Comparison of ENCODE assay signal across 25 cellular contexts in genomic region chr11:21641839-21642238, GRCh38.
"Had no signal": no experiment of that assay in that cellular context is flagged by ENCODE, and none has a peak within 500 bp of the region (broad histone marks: within the 10 kb centered on the region; RNA-seq: fewer than 3 reads in every experiment).

No MANE protein-coding gene starts in this region.

- H3K4me3 ChIP-seq: colonic mucosa, coronary artery, dorsolateral prefrontal cortex, esophagus muscularis mucosa, esophagus squamous epithelium, gastrocnemius medialis, gastroesophageal sphincter, heart left ventricle, heart right ventricle, hepatocyte had no signal

- H3K27ac ChIP-seq: colonic mucosa, coronary artery, dorsolateral prefrontal cortex, epithelial cell of prostate, esophagus muscularis mucosa, esophagus squamous epithelium, foreskin keratinocyte, gastrocnemius medialis, gastroesophageal sphincter, heart left ventricle, heart right ventricle, hepatocyte had no signal

- H3K4me1 ChIP-seq: colonic mucosa, esophagus muscularis mucosa, esophagus squamous epithelium, foreskin keratinocyte, gastrocnemius medialis, gastroesophageal sphincter, heart left ventricle, heart right ventricle had no signal

- DNase-seq: colonic mucosa; cortex of kidney; dermis blood vessel endothelial cell; dorsolateral prefrontal cortex; effector CD4-positive, alpha-beta T cell; effector CD8-positive, alpha-beta T cell; effector memory CD4-positive, alpha-beta T cell; effector memory CD8-positive, alpha-beta T cell; endodermal cell; erythroblast; esophagus squamous epithelium; foreskin fibroblast; foreskin keratinocyte; foreskin melanocyte; gastrocnemius medialis; glutamatergic neuron; head of caudate nucleus; heart left ventricle; heart right ventricle had no signal

- H3K9me3 ChIP-seq: colonic mucosa, esophagus muscularis mucosa, esophagus squamous epithelium, gastrocnemius medialis, gastroesophageal sphincter had no signal

- H3K4me2 ChIP-seq: hepatocyte had no signal

- H2AFZ ChIP-seq: hepatocyte had no signal

- H3K36me3 ChIP-seq: colonic mucosa, esophagus muscularis mucosa, esophagus squamous epithelium, gastrocnemius medialis, gastroesophageal sphincter, heart left ventricle, heart right ventricle had no signal

- ATAC-seq: effector memory CD8-positive, alpha-beta T cell; esophagus mucosa; foreskin keratinocyte; gastrocnemius medialis; gastroesophageal sphincter; heart left ventricle; heart right ventricle had no signal

- H3K79me2 ChIP-seq: hepatocyte had no signal

- H3K27me3 ChIP-seq: colonic mucosa, dorsolateral prefrontal cortex, esophagus muscularis mucosa, esophagus squamous epithelium, foreskin keratinocyte, gastrocnemius medialis, gastroesophageal sphincter, heart left ventricle, heart right ventricle, hepatocyte had no signal
